In genomic region chr4:139322541-139322940, GRCh38 we compare ENCODE assay signal across 3 cellular contexts.
TF ChIP-seq lines count a peak whose summit lies in the region.

No MANE protein-coding gene starts in this region.

TF ChIP-seq in HEK293, 187 proteins besides CTCF, POLR2A, EP300 and RAD21:
- TF ChIP-seq ZNF121 (tag by site-specific recombination; IDR thresholded peaks at IDR 0.05) = 0 out of 2 replicates have a peak, but pooled peaks have one; percentile 45

TF ChIP-seq in WTC11, 78 proteins besides CTCF, POLR2A, EP300 and RAD21:
- peak; percentile 78 for TF ChIP-seq ZNF121 (CRISPR knock-in tag; IDR thresholded peaks at IDR 0.05)

TF ChIP-seq in HepG2, 621 proteins besides CTCF, POLR2A, EP300 and RAD21:
- peak; percentile 54 for TF ChIP-seq ZNF121 (CRISPR knock-in tag; IDR thresholded peaks at IDR 0.05)
